ENCODE assay signal across 25 cellular contexts in genomic region chr1:20365421-20366075, GRCh38.
DNase-seq lines count a peak whose midpoint lies in the region; ATAC-seq, FAIRE-seq and TF ChIP-seq lines count a peak whose summit lies in the region.
"Had no signal": no experiment of that assay in that cellular context is flagged by ENCODE, and none has a peak within 500 bp of the region (broad histone marks: within the 10 kb centered on the region; RNA-seq: fewer than 3 reads in every experiment).

No MANE protein-coding gene starts in this region.

- H3K9me3 ChIP-seq in iPS-15b (ENCODE audit: control insufficient read depth, insufficient read depth, low read length) (no peaks in the 10 kb centered on the region), osteoblast (ENCODE audit: low read depth, low read length) (no peaks in the 10 kb centered on the region)
- H3K9me3 ChIP-seq: ascending aorta, BLaER1, heart left ventricle had no signal

- peak overlapping the region; percentile 68 for H3K4me3 ChIP-seq in GM23338
- H3K4me3 ChIP-seq in iPS-15b (ENCODE audit: low read depth, low read length) = peak overlapping the region; percentile 61
- H3K4me3 ChIP-seq in osteoblast (ENCODE audit: insufficient read depth, low read length) = no peak overlapping the region
- H3K4me3 ChIP-seq: ascending aorta, BLaER1 had no signal

- ATAC-seq in GM23338 (no peak), GM21381 (IDR thresholded peaks at IDR 0.05; ENCODE audit: unreplicated experiment) (no peak)
- ATAC-seq: HCT116, Right ventricle myocardium inferior had no signal

- TF ChIP-seq POLR2A in GM12891 (IDR thresholded peaks at IDR 0.05; ENCODE audit: low read depth, low read length) = no peak

- no peaks in the 10 kb centered on the region for H3F3A ChIP-seq in GM23338 (replicated peaks; ENCODE audit: low read depth)

- no peak for TF ChIP-seq CTCF in GM23338 (conservative IDR thresholded peaks at IDR 0.05; ENCODE audit: low read depth in 2 of 2)
- TF ChIP-seq CTCF in VCaP (conservative IDR thresholded peaks at IDR 0.05) = no peak
- no peak for TF ChIP-seq CTCF in osteoblast (IDR thresholded peaks at IDR 0.05; ENCODE audit: extremely low read depth, low read depth, low read length)
- no peak for TF ChIP-seq CTCF in osteocyte (IDR thresholded peaks at IDR 0.05)

- H3K4me3 Mint-ChIP-seq in GM23338 = peak overlapping the region; percentile 72
- H3K4me3 Mint-ChIP-seq in osteocyte (ENCODE audit: unreplicated experiment) = no peak overlapping the region
- H3K4me3 Mint-ChIP-seq: activated naive CD8-positive, alpha-beta T cell treated with anti-CD3 and anti-CD28 coated beads for 36 hours; natural killer cell treated with Interleukin-12 subunit alpha and Interleukin-12 subunit beta and Interleukin-15 and Interleukin-18, amount 100 ng/mL, for 72 hours had no signal

- peak overlapping the region; percentile 94 for H3K4me2 ChIP-seq in GM23338
- no peak overlapping the region for H3K4me2 ChIP-seq in osteoblast (ENCODE audit: insufficient read depth, low read length)
- H3K4me2 ChIP-seq: BLaER1 had no signal

- H3K79me2 ChIP-seq in GM23338 (replicated peaks; ENCODE audit: insufficient read depth) = no peaks in the 10 kb centered on the region
- H3K79me2 ChIP-seq in osteoblast (ENCODE audit: insufficient read depth, low read length) = no peaks in the 10 kb centered on the region

- H3K27me3 Mint-ChIP-seq in GM23338 (ENCODE audit: insufficient read depth, low read depth, poor library complexity) = peaks cover 54% of the 10 kb centered on the region
- peaks cover 60% of the 10 kb centered on the region for H3K27me3 Mint-ChIP-seq in osteocyte (ENCODE audit: unreplicated experiment)

- FAIRE-seq in GM12891 (lab: Jason Lieb, UNC) = no peak

- H3K9ac ChIP-seq in iPS-15b (ENCODE audit: low read depth, low read length) = no peak overlapping the region
- H3K9ac ChIP-seq: BLaER1 had no signal

- DNase-seq in GM23338 (ENCODE audit: low spot score) (no peak), osteoblast (ENCODE audit: insufficient read length, low spot score, missing footprints) (peak; percentile 70), osteocyte (ENCODE audit: extremely low spot score, unreplicated experiment) (no peak), GM12891 (ENCODE audit: insufficient read length, low spot score) (no peak)
- DNase-seq in activated naive CD4-positive, alpha-beta T cell treated with anti-CD3 and anti-CD28 coated beads, Interleukin-2, amount 50 U/mL, for 16 hours = no peak
- DNase-seq: activated CD4-positive, alpha-beta T cell treated with anti-CD3 and anti-CD28 coated beads, Interleukin-2, amount 50 U/mL, for 4 hours; activated CD8-positive, alpha-beta memory T cell treated with anti-CD3 and anti-CD28 coated beads, Interleukin-2, amount 50 U/mL, for 4 hours; activated naive CD8-positive, alpha-beta T cell treated with anti-CD3 and anti-CD28 coated beads for 36 hours; DND-41; NCI-H2029 treated with DMSO at 0.1 percent for 48 hours; NCI-H226; NCI-H774; OCI-M1 had no signal

- H3K27ac ChIP-seq in GM23338 (ENCODE audit: low read depth) (no peak overlapping the region), VCaP (peak overlapping the region; percentile 91), osteoblast (ENCODE audit: low read depth, low read length) (no peak overlapping the region)
- H3K27ac ChIP-seq: ascending aorta, BLaER1, epithelial cell of prostate, skin epidermis had no signal

- H3K4me1 Mint-ChIP-seq in GM23338 (peaks cover 15% of the 10 kb centered on the region), osteocyte (ENCODE audit: unreplicated experiment) (peaks cover 4% of the 10 kb centered on the region)
- H3K4me1 Mint-ChIP-seq: activated naive CD8-positive, alpha-beta T cell treated with anti-CD3 and anti-CD28 coated beads for 36 hours had no signal

- no peaks in the 10 kb centered on the region; the same call in 2 of the 3 replicates for H3K36me3 Mint-ChIP-seq in GM23338 (ENCODE audit: low read depth)
- H3K36me3 Mint-ChIP-seq in osteocyte (ENCODE audit: unreplicated experiment) = no peaks in the 10 kb centered on the region
- H3K36me3 Mint-ChIP-seq: activated naive CD8-positive, alpha-beta T cell treated with anti-CD3 and anti-CD28 coated beads for 36 hours; natural killer cell treated with Interleukin-12 subunit alpha and Interleukin-12 subunit beta and Interleukin-15 and Interleukin-18, amount 100 ng/mL, for 72 hours had no signal

- H3K27ac Mint-ChIP-seq in GM23338 = no peak overlapping the region
- H3K27ac Mint-ChIP-seq in osteocyte (ENCODE audit: unreplicated experiment) = no peak overlapping the region
- H3K27ac Mint-ChIP-seq: activated naive CD8-positive, alpha-beta T cell treated with anti-CD3 and anti-CD28 coated beads for 36 hours; IgD-negative memory B cell; natural killer cell treated with Interleukin-12 subunit alpha and Interleukin-12 subunit beta and Interleukin-15 and Interleukin-18, amount 100 ng/mL, for 72 hours had no signal

- no peaks in the 10 kb centered on the region for H3K9me2 ChIP-seq in GM23338 (ENCODE audit: insufficient read depth)

- H3K27me3 ChIP-seq in GM23338 (ENCODE audit: insufficient read depth) = peaks cover 82% of the 10 kb centered on the region
- H3K27me3 ChIP-seq in iPS-15b (ENCODE audit: control insufficient read depth, insufficient read depth, low read length) = peaks cover 78% of the 10 kb centered on the region
- peaks cover 70% of the 10 kb centered on the region for H3K27me3 ChIP-seq in osteoblast (ENCODE audit: insufficient read depth, low read length)
- H3K27me3 ChIP-seq: ascending aorta had no signal

- no peaks in the 10 kb centered on the region for H4K20me1 ChIP-seq in GM23338 (replicated peaks; ENCODE audit: insufficient read depth)
- peaks cover under 1% of the 10 kb centered on the region for H4K20me1 ChIP-seq in osteoblast (ENCODE audit: insufficient read depth, low read length)
- H4K20me1 ChIP-seq: BLaER1 had no signal

- H2AFZ ChIP-seq in GM23338 = peak overlapping the region; percentile 99
- no peak overlapping the region for H2AFZ ChIP-seq in osteoblast (ENCODE audit: low read length)

- H3K4me1 ChIP-seq in GM23338 (ENCODE audit: insufficient read depth) (no peaks in the 10 kb centered on the region), iPS-15b (ENCODE audit: control insufficient read depth, insufficient read depth, low read length) (peaks cover 2% of the 10 kb centered on the region), osteoblast (ENCODE audit: insufficient read depth, low read length) (no peaks in the 10 kb centered on the region)
- H3K4me1 ChIP-seq: ascending aorta had no signal

- H3K36me3 ChIP-seq in GM23338 (ENCODE audit: insufficient read depth) (no peaks in the 10 kb centered on the region), iPS-15b (ENCODE audit: control insufficient read depth, insufficient read depth, low read length) (no peaks in the 10 kb centered on the region), osteoblast (ENCODE audit: insufficient read depth, low read length) (no peaks in the 10 kb centered on the region)
- H3K36me3 ChIP-seq: ascending aorta, BLaER1, heart left ventricle had no signal

- H3K9me3 Mint-ChIP-seq in GM23338 (no peaks in the 10 kb centered on the region), osteocyte (ENCODE audit: unreplicated experiment) (no peaks in the 10 kb centered on the region)
- H3K9me3 Mint-ChIP-seq: activated naive CD8-positive, alpha-beta T cell treated with anti-CD3 and anti-CD28 coated beads for 36 hours; natural killer cell treated with Interleukin-12 subunit alpha and Interleukin-12 subunit beta and Interleukin-15 and Interleukin-18, amount 100 ng/mL, for 72 hours had no signal

TF ChIP-seq in GM23338, 12 proteins besides CTCF, POLR2A, EP300 and RAD21:
- no peak for TF ChIP-seq EZH2phosphoT487 (IDR thresholded peaks at IDR 0.05; ENCODE audit: unreplicated experiment)
- TF ChIP-seq ZNF114 (CRISPR knock-in tag; IDR thresholded peaks at IDR 0.05) = no peak

TF ChIP-seq in GM12891, 5 proteins besides CTCF, POLR2A, EP300 and RAD21:
- TF ChIP-seq TAF1 (IDR thresholded peaks at IDR 0.05; ENCODE audit: low read depth, low read length) (no peak), POLR2AphosphoS5 (IDR thresholded peaks at IDR 0.05; ENCODE audit: low read depth, low read length) (no peak), PAX5 (IDR thresholded peaks at IDR 0.05; ENCODE audit: insufficient read depth, low read length, severe bottlenecking) (no peak), POU2F2 (IDR thresholded peaks at IDR 0.05; ENCODE audit: low read depth, low read length) (no peak), SPI1 (IDR thresholded peaks at IDR 0.05; ENCODE audit: low read depth, low read length) (no peak)
